2 cellular contexts compared by ENCODE assay signal in the genomic region with DNA sequence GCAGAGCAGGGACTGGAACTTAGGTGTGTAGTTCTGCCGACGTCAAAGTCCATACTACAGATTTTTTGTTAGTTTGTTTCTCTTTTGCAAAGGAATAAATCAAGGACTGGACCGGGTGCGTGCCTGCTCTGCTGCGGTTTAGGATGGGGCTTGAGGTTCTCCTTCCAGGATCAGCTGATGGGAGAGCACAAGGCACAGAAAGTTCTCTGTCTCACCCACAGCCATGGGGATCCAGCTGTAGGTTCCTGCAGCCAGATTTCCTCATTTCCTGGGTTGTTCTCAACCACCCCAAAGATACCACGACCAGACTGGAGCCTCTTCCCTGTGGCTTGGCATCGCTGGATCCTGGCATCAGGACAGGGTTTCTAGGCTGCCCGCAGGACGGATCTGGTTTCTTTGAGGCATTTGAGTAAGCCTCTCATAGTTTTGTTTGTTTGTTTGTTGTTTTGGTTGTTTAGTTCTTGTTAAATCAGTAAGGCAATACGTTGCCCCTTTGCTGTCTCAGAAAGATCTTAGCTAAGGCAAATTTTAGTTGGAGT.
TF ChIP-seq lines count a peak whose summit lies in the region.

No MANE protein-coding gene starts in this region.

TF ChIP-seq in SK-N-SH, 30 proteins besides CTCF, POLR2A, EP300 and RAD21 (continued from another document):
- TF ChIP-seq, protein P1, sequence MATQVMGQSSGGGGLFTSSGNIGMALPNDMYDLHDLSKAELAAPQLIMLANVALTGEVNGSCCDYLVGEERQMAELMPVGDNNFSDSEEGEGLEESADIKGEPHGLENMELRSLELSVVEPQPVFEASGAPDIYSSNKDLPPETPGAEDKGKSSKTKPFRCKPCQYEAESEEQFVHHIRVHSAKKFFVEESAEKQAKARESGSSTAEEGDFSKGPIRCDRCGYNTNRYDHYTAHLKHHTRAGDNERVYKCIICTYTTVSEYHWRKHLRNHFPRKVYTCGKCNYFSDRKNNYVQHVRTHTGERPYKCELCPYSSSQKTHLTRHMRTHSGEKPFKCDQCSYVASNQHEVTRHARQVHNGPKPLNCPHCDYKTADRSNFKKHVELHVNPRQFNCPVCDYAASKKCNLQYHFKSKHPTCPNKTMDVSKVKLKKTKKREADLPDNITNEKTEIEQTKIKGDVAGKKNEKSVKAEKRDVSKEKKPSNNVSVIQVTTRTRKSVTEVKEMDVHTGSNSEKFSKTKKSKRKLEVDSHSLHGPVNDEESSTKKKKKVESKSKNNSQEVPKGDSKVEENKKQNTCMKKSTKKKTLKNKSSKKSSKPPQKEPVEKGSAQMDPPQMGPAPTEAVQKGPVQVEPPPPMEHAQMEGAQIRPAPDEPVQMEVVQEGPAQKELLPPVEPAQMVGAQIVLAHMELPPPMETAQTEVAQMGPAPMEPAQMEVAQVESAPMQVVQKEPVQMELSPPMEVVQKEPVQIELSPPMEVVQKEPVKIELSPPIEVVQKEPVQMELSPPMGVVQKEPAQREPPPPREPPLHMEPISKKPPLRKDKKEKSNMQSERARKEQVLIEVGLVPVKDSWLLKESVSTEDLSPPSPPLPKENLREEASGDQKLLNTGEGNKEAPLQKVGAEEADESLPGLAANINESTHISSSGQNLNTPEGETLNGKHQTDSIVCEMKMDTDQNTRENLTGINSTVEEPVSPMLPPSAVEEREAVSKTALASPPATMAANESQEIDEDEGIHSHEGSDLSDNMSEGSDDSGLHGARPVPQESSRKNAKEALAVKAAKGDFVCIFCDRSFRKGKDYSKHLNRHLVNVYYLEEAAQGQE (IDR thresholded peaks at IDR 0.05; ENCODE audit: low read depth, low read length), result no peak
- TF ChIP-seq FOSL2 (IDR thresholded peaks at IDR 0.05; ENCODE audit: borderline replicate concordance, low read depth), result no peak
- TF ChIP-seq, protein P2, sequence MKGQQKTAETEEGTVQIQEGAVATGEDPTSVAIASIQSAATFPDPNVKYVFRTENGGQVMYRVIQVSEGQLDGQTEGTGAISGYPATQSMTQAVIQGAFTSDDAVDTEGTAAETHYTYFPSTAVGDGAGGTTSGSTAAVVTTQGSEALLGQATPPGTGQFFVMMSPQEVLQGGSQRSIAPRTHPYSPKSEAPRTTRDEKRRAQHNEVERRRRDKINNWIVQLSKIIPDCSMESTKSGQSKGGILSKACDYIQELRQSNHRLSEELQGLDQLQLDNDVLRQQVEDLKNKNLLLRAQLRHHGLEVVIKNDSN (IDR thresholded peaks at IDR 0.05; ENCODE audit: borderline replicate concordance, low read depth), result no peak
- TF ChIP-seq MEF2A (IDR thresholded peaks at IDR 0.05; ENCODE audit: borderline replicate concordance, low read depth), result no peak
- TF ChIP-seq, protein P3, sequence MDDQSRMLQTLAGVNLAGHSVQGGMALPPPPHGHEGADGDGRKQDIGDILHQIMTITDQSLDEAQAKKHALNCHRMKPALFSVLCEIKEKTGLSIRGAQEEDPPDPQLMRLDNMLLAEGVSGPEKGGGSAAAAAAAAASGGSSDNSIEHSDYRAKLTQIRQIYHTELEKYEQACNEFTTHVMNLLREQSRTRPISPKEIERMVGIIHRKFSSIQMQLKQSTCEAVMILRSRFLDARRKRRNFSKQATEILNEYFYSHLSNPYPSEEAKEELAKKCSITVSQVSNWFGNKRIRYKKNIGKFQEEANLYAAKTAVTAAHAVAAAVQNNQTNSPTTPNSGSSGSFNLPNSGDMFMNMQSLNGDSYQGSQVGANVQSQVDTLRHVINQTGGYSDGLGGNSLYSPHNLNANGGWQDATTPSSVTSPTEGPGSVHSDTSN (IDR thresholded peaks at IDR 0.05), result no peak
- TF ChIP-seq GABPA (IDR thresholded peaks at IDR 0.05; ENCODE audit: low read depth), result no peak
- TF ChIP-seq RFX5 (IDR thresholded peaks at IDR 0.05; ENCODE audit: low read length), result no peak
- no peak for TF ChIP-seq EZH2phosphoT487 (IDR thresholded peaks at IDR 0.05; ENCODE audit: borderline replicate concordance, low read depth)
- TF ChIP-seq RCOR1 (IDR thresholded peaks at IDR 0.05; ENCODE audit: low read length), result no peak

TF ChIP-seq in SK-N-SH treated with all-trans-retinoic acid at 6 μM for 48 hours, 23 proteins besides CTCF, POLR2A, EP300 and RAD21 (continued from another document):
- TF ChIP-seq, protein P4, sequence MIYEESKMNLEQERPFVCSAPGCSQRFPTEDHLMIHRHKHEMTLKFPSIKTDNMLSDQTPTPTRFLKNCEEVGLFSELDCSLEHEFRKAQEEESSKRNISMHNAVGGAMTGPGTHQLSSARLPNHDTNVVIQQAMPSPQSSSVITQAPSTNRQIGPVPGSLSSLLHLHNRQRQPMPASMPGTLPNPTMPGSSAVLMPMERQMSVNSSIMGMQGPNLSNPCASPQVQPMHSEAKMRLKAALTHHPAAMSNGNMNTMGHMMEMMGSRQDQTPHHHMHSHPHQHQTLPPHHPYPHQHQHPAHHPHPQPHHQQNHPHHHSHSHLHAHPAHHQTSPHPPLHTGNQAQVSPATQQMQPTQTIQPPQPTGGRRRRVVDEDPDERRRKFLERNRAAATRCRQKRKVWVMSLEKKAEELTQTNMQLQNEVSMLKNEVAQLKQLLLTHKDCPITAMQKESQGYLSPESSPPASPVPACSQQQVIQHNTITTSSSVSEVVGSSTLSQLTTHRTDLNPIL (CRISPR knock-in tag; IDR thresholded peaks at IDR 0.05; ENCODE audit: low read depth), result no peak
- no peak for TF ChIP-seq GLIS3 (CRISPR knock-in tag; IDR thresholded peaks at IDR 0.05)
- TF ChIP-seq OSR1 (CRISPR knock-in tag; IDR thresholded peaks at IDR 0.05), result no peak
- TF ChIP-seq ZNF8 (CRISPR knock-in tag; IDR thresholded peaks at IDR 0.05), result no peak
- no peak for TF ChIP-seq TCF4 (CRISPR knock-in tag; IDR thresholded peaks at IDR 0.05; ENCODE audit: borderline replicate concordance)
- TF ChIP-seq, protein P5, sequence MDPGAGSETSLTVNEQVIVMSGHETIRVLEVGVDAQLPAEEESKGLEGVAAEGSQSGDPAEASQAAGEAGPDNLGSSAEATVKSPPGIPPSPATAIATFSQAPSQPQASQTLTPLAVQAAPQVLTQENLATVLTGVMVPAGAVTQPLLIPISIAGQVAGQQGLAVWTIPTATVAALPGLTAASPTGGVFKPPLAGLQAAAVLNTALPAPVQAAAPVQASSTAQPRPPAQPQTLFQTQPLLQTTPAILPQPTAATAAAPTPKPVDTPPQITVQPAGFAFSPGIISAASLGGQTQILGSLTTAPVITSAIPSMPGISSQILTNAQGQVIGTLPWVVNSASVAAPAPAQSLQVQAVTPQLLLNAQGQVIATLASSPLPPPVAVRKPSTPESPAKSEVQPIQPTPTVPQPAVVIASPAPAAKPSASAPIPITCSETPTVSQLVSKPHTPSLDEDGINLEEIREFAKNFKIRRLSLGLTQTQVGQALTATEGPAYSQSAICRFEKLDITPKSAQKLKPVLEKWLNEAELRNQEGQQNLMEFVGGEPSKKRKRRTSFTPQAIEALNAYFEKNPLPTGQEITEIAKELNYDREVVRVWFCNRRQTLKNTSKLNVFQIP (CRISPR knock-in tag; IDR thresholded peaks at IDR 0.05; ENCODE audit: borderline replicate concordance, low read depth), result no peak
- no peak for TF ChIP-seq ARNTL (CRISPR knock-in tag; IDR thresholded peaks at IDR 0.05; ENCODE audit: borderline replicate concordance, low read depth)
- TF ChIP-seq, protein P6, sequence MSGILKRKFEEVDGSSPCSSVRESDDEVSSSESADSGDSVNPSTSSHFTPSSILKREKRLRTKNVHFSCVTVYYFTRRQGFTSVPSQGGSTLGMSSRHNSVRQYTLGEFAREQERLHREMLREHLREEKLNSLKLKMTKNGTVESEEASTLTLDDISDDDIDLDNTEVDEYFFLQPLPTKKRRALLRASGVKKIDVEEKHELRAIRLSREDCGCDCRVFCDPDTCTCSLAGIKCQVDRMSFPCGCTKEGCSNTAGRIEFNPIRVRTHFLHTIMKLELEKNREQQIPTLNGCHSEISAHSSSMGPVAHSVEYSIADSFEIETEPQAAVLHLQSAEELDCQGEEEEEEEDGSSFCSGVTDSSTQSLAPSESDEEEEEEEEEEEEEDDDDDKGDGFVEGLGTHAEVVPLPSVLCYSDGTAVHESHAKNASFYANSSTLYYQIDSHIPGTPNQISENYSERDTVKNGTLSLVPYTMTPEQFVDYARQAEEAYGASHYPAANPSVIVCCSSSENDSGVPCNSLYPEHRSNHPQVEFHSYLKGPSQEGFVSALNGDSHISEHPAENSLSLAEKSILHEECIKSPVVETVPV (CRISPR knock-in tag; IDR thresholded peaks at IDR 0.05), result no peak
